Comparison of ENCODE assay signal across 8 cellular contexts in genomic region chr9:75087824-75088645, GRCh38. TPM values are rescaled to one million over a fixed set of nuclear protein-coding genes. Genes with fewer than 3 reads are reported as not detected.
DNase-seq lines count a peak whose midpoint lies in the region; ATAC-seq and TF ChIP-seq lines count a peak whose summit lies in the region.

NMRK1 (minus strand) TSS chr9:75088155; CDS start chr9:75083115, 5,040 bp downstream.
OSTF1 (plus strand) TSS chr9:75088514; CDS start chr9:75088693, 179 bp downstream.

- H3K4me1 ChIP-seq in naive thymus-derived CD4-positive, alpha-beta T cell (ENCODE audit: control insufficient read depth in 2 of 2, insufficient read depth in 2 of 2, low read length in 2 of 2) = peaks cover 29 to 46% of the 10 kb centered on the region in 2 donors

- H3K27ac Mint-ChIP-seq in naive thymus-derived CD4-positive, alpha-beta T cell = peak within 1 kb of the TSS; percentile 91 to 98 (median 94)
- H3K27ac Mint-ChIP-seq in stimulated activated memory B cell treated with anti-CD40 and anti-IgM and Interleukin-4, amounts not matched to agents 10 μg/mL and 1 μg/mL and 100 μg/mL, for 72 hours = peak within 1 kb of the TSS; percentile 66

- CTCF ChIA-PET in naive thymus-derived CD4-positive, alpha-beta T cell (lab: Charles Lee) = interaction anchor here (1.0 to 1.8 kb wide), 6 partner anchors 12 to 1306 kb away, joined by 3 to 7 read pairs (median 4); partner anchors contain the start of genes CARNMT1 and RFK

- ATAC-seq in naive thymus-derived CD4-positive, alpha-beta T cell = peak; percentile 93
- ATAC-seq in stimulated activated memory B cell treated with anti-CD40 and anti-IgM and Interleukin-4, amounts not matched to agents 10 μg/mL and 1 μg/mL and 100 μg/mL, for 72 hours = peak; percentile 98

- peak within 1 kb of the TSS; percentile 92 for H3K27ac ChIP-seq in naive thymus-derived CD4-positive, alpha-beta T cell (ENCODE audit: low read depth, low read length)

- no peak for TF ChIP-seq CTCF in LNCaP clone FGC (IDR thresholded peaks at IDR 0.05; ENCODE audit: control insufficient read depth, extremely low read depth, insufficient read depth)

- no peaks in the 10 kb centered on the region for H3K27me3 ChIP-seq in naive thymus-derived CD4-positive, alpha-beta T cell (ENCODE audit: control insufficient read depth in 2 of 2, insufficient read depth in 2 of 2, low read length in 2 of 2)

- peaks cover 57 to 82% (median 75%) of the 10 kb centered on the region in 7 donors for H3K4me1 Mint-ChIP-seq in naive thymus-derived CD4-positive, alpha-beta T cell
- peaks cover 36% of the 10 kb centered on the region for H3K4me1 Mint-ChIP-seq in stimulated activated memory B cell treated with anti-CD40 and anti-IgM and Interleukin-4, amounts not matched to agents 10 μg/mL and 1 μg/mL and 100 μg/mL, for 72 hours

- DNase-seq in EH (ENCODE audit: low read depth) (peak; percentile 96), H4 (ENCODE audit: low spot score) (peak; percentile 92), LNCaP clone FGC (ENCODE audit: low read depth) (peak; percentile 89), RPMI8226 (peak; percentile 94), fibroblast of gingiva (ENCODE audit: low read depth) (peak; percentile 98)
- DNase-seq in activated T-helper 1 cell treated with anti-CD3 and anti-CD28 coated beads, Interleukin-2, amount 50 U/mL, for 16 hours (ENCODE audit: low read depth in 1 of 2, low spot score in 1 of 2) = peak; percentile 80 to 92
- DNase-seq in naive thymus-derived CD4-positive, alpha-beta T cell = peak; percentile 89 to 95 (median 95)

- intact Hi-C loops in naive thymus-derived CD4-positive, alpha-beta T cell (cut with micrococcal nuclease) = loop anchor here (1.0 to 10.0 kb wide), 18 partner anchors 11 to 1933 kb away; partner anchors contain the start of genes CARNMT1 (in 2 of the 2), GCNT1 (in 2 of the 2), PCSK5 (in 2 of the 2) and RFK (in 2 of the 2)

- no peaks in the 10 kb centered on the region for H3K27me3 Mint-ChIP-seq in naive thymus-derived CD4-positive, alpha-beta T cell
- no peaks in the 10 kb centered on the region for H3K27me3 Mint-ChIP-seq in stimulated activated memory B cell treated with anti-CD40 and anti-IgM and Interleukin-4, amounts not matched to agents 10 μg/mL and 1 μg/mL and 100 μg/mL, for 72 hours

- H3K36me3 Mint-ChIP-seq in naive thymus-derived CD4-positive, alpha-beta T cell = peaks cover 0 to 13% (median under 1%) of the 10 kb centered on the region in 5 donors
- peaks cover 10% of the 10 kb centered on the region for H3K36me3 Mint-ChIP-seq in stimulated activated memory B cell treated with anti-CD40 and anti-IgM and Interleukin-4, amounts not matched to agents 10 μg/mL and 1 μg/mL and 100 μg/mL, for 72 hours

- peak within 1 kb of the TSS; percentile 78 for H3K4me3 ChIP-seq in LNCaP clone FGC (ENCODE audit: low read depth, low read length)
- H3K4me3 ChIP-seq in naive thymus-derived CD4-positive, alpha-beta T cell (ENCODE audit: low read length) = peak within 1 kb of the TSS; percentile 76

- H3K9me3 ChIP-seq in naive thymus-derived CD4-positive, alpha-beta T cell (ENCODE audit: control insufficient read depth in 2 of 3, low read length in 3 of 3) = no peaks in the 10 kb centered on the region

- H3K9me3 Mint-ChIP-seq in naive thymus-derived CD4-positive, alpha-beta T cell = no peaks in the 10 kb centered on the region
- H3K9me3 Mint-ChIP-seq in stimulated activated memory B cell treated with anti-CD40 and anti-IgM and Interleukin-4, amounts not matched to agents 10 μg/mL and 1 μg/mL and 100 μg/mL, for 72 hours = no peaks in the 10 kb centered on the region

- POLR2A ChIA-PET in naive thymus-derived CD4-positive, alpha-beta T cell (lab: Charles Lee) = interaction anchor here (0.6 to 7.2 kb wide), 22 partner anchors 8 to 136 kb away, joined by 3 to 60 read pairs (median 4); partner anchors contain the start of genes C9orf40 and CARNMT1

- peaks cover 0 to 9% (median 0%) of the 10 kb centered on the region in 3 experiments for H3K36me3 ChIP-seq in naive thymus-derived CD4-positive, alpha-beta T cell (ENCODE audit: control insufficient read depth in 2 of 3, insufficient read depth in 3 of 3, low read length in 3 of 3)

- H3K4me3 Mint-ChIP-seq in naive thymus-derived CD4-positive, alpha-beta T cell = peak within 1 kb of the TSS; percentile 89 to 100 (median 99)
- peak within 1 kb of the TSS; percentile 91 for H3K4me3 Mint-ChIP-seq in stimulated activated memory B cell treated with anti-CD40 and anti-IgM and Interleukin-4, amounts not matched to agents 10 μg/mL and 1 μg/mL and 100 μg/mL, for 72 hours

RNA-seq across cellular contexts. Expression of gene NMRK1, which starts in this region (rescaled TPM):
- 5.8 and 12.8 TPM in 2 replicates for total RNA-seq in H4 (2014; rRNA removed; shearing (Covaris generic))
- 100 to 1,000 TPM in 2 of 5 experiments, 10 to 100 TPM in 3; 23.4 to 103 (median 58.1) TPM for total RNA-seq in naive thymus-derived CD4-positive, alpha-beta T cell
- 10 to 100 TPM; 64.3 to 75.5 TPM for polyA plus RNA-seq in naive thymus-derived CD4-positive, alpha-beta T cell

RNA-seq across cellular contexts. Expression of gene OSTF1, which starts in this region (rescaled TPM):
- 29.7 and 32.3 TPM in 2 replicates for total RNA-seq in H4 (2014; rRNA removed; shearing (Covaris generic))
- total RNA-seq in naive thymus-derived CD4-positive, alpha-beta T cell = 10 to 100 TPM; 38.7 to 93.5 (median 46.2) TPM
- 100 to 1,000 TPM; 109 to 141 TPM for polyA plus RNA-seq in naive thymus-derived CD4-positive, alpha-beta T cell

Comparison
In these comparisons a context has a peak if more than half of its experiments do, and no peak if none do; other contexts are left out.
1. Peak in every context shown above with its lines: DNase-seq, ATAC-seq, H3K4me3 ChIP-seq and H3K27ac ChIP-seq.